Comparison of ENCODE assay signal across 15 cellular contexts in the genomic region with DNA sequence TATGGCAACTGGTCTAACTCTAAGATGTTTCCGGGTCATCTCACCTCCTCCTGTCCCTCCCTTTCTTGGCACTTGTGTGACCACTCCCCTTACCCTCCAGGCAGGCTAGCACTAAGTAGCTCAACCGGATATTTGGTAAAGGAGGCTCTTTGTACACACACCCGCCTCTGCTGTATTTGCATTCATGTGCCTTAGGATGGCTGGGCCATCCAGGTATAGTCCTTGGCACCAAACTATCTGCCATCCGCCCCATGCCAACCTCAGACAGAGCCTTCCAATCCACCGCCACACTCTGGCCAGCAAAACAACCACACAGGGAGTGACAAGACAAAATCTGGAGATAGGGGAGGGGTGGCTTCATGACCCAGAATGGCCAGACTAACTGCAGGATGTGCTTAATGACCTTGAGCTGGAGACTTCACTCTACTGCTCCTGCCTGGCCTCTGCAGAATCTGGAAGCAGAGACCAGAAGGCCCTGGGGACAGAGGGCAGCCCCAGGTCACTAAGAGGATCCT. TPM values are rescaled to one million over a fixed set of nuclear protein-coding genes. Genes with fewer than 3 reads are reported as not detected.
DNase-seq lines count a peak whose midpoint lies in the region; ATAC-seq and TF ChIP-seq lines count a peak whose summit lies in the region.
"Had no signal": no experiment of that assay in that cellular context is flagged by ENCODE, and none has a peak within 500 bp of the region (broad histone marks: within the 10 kb centered on the region; RNA-seq: fewer than 3 reads in every experiment).

No MANE protein-coding gene starts in this region.

- H3K27ac Mint-ChIP-seq in chondrocyte (ENCODE audit: unreplicated experiment) = no peak overlapping the region
- H3K27ac Mint-ChIP-seq in activated naive CD4-positive, alpha-beta T cell treated with anti-CD3 and anti-CD28 coated beads for 36 hours = no peak overlapping the region
- H3K27ac Mint-ChIP-seq: activated CD8-positive, alpha-beta T cell treated with anti-CD3 and anti-CD28 coated beads for 36 hours; IgD-negative memory B cell; stimulated activated naive B cell treated with anti-CD40 and anti-IgM and Interleukin-4, amounts not matched to agents 10 μg/mL and 1 μg/mL and 100 μg/mL, for 72 hours had no signal

- H3K27me3 Mint-ChIP-seq in chondrocyte (ENCODE audit: low read depth) = peaks cover 68% of the 10 kb centered on the region
- peaks cover 31% of the 10 kb centered on the region for H3K27me3 Mint-ChIP-seq in activated naive CD4-positive, alpha-beta T cell treated with anti-CD3 and anti-CD28 coated beads for 36 hours (ENCODE audit: low read depth)

- TF ChIP-seq CTCF in chondrocyte (IDR thresholded peaks at IDR 0.05) = no peak

- DNase-seq in DMS153 treated with DMSO at 0.1 percent for 48 hours (lab: John Stamatoyannopoulos, UW; ENCODE audit: unreplicated experiment) (peak; percentile 21), NCI-H2196 treated with DMSO at 0.1 percent for 48 hours (lab: John Stamatoyannopoulos, UW; ENCODE audit: unreplicated experiment) (peak; percentile 43), chondrocyte (ENCODE audit: low spot score) (peak; percentile 40), sciatic nerve (ENCODE audit: low spot score) (peak; percentile 15)
- DNase-seq in activated naive CD4-positive, alpha-beta T cell treated with anti-CD3 and anti-CD28 coated beads for 36 hours = no peak
- DNase-seq: activated CD8-positive, alpha-beta T cell treated with anti-CD3 and anti-CD28 coated beads for 36 hours; activated gamma-delta T cell; BE2C; NCI-H1092; NCI-H345; SK-N-SH; stimulated activated naive B cell treated with anti-CD40 and anti-IgM and Interleukin-4, amounts not matched to agents 10 μg/mL and 1 μg/mL and 100 μg/mL, for 72 hours had no signal

- no peak overlapping the region for H3K4me3 Mint-ChIP-seq in chondrocyte (ENCODE audit: unreplicated experiment)
- H3K4me3 Mint-ChIP-seq in activated naive CD4-positive, alpha-beta T cell treated with anti-CD3 and anti-CD28 coated beads for 36 hours = no peak overlapping the region
- H3K4me3 Mint-ChIP-seq: activated CD8-positive, alpha-beta T cell treated with anti-CD3 and anti-CD28 coated beads for 36 hours; stimulated activated naive B cell treated with anti-CD40 and anti-IgM and Interleukin-4, amounts not matched to agents 10 μg/mL and 1 μg/mL and 100 μg/mL, for 72 hours had no signal

- peaks cover 1% of the 10 kb centered on the region for H3K4me1 Mint-ChIP-seq in chondrocyte (ENCODE audit: low read depth)
- H3K4me1 Mint-ChIP-seq in activated naive CD4-positive, alpha-beta T cell treated with anti-CD3 and anti-CD28 coated beads for 36 hours (ENCODE audit: low read depth) = no peaks in the 10 kb centered on the region

- intact Hi-C loops in sciatic nerve (cut with DNase I) = no loop called here
- intact Hi-C loops in activated naive CD4-positive, alpha-beta T cell treated with anti-CD3 and anti-CD28 coated beads for 36 hours (cut with micrococcal nuclease) = no loop called here

- peaks cover 32% of the 10 kb centered on the region for H3K9me3 Mint-ChIP-seq in chondrocyte (ENCODE audit: low read depth)
- peaks cover 3% of the 10 kb centered on the region for H3K9me3 Mint-ChIP-seq in activated naive CD4-positive, alpha-beta T cell treated with anti-CD3 and anti-CD28 coated beads for 36 hours

- CTCF ChIA-PET in activated naive CD4-positive, alpha-beta T cell treated with anti-CD3 and anti-CD28 coated beads for 36 hours (lab: Charles Lee) = interaction anchor here (1.5 kb wide), 1 partner anchor 24 kb away, joined by 3 read pairs; no protein-coding TSS in a partner anchor

- H3K36me3 Mint-ChIP-seq in chondrocyte (ENCODE audit: low read depth) = peaks cover 7% of the 10 kb centered on the region
- H3K36me3 Mint-ChIP-seq in activated naive CD4-positive, alpha-beta T cell treated with anti-CD3 and anti-CD28 coated beads for 36 hours (ENCODE audit: low read depth) = no peaks in the 10 kb centered on the region
- H3K36me3 Mint-ChIP-seq: IgD-negative memory B cell had no signal

- ATAC-seq in sciatic nerve (no peak), GM18511 (IDR thresholded peaks at IDR 0.05; ENCODE audit: unreplicated experiment) (no peak), GM19455 (IDR thresholded peaks at IDR 0.05; ENCODE audit: unreplicated experiment) (no peak)
- ATAC-seq: activated CD8-positive, alpha-beta T cell treated with anti-CD3 and anti-CD28 coated beads for 36 hours; stimulated activated naive B cell treated with anti-CD40 and anti-IgM and Interleukin-4, amounts not matched to agents 10 μg/mL and 1 μg/mL and 100 μg/mL, for 72 hours had no signal

RNA-seq across cellular contexts. Expression of gene CDK18, which starts 59.5 kb away (rescaled TPM):
- total RNA-seq in chondrocyte (10.2 to 18.4 TPM (median 17.3 TPM) in 3 replicates), sciatic nerve (9.4 TPM)
- 1 to 10 TPM; 3.6 to 4.1 TPM for total RNA-seq in activated naive CD4-positive, alpha-beta T cell treated with anti-CD3 and anti-CD28 coated beads for 36 hours
